ENCODE assay signal across 9 cellular contexts in the genomic region with DNA sequence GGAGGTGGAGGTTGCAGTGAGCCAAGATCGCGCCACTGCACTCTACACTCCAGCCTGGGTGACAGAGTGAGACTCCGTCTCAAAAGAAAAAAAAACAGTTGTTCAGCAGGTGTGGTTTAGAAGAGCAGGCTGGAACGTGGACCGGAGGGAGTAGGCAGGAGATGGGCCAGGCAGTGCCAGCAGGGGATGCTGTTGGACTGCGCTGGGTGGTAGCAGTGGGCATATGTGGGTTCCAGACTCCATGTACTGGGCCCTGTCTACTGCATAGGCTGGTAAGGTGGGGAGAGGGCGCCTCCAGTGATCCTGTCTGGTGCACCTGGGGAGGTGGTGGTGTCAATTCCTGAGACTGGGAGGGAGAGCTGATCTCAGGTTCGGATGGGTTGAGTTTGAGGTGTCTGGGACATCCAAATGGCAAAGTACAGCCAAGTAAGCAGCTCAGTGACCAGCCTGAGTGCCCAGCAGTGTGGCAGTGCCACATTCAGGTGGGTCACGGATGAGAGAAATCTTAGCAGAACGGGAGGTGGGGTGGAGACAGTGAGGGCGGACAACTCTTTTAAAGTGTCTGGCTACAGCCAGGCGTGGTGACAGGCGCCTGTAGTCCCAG. TPM values are rescaled to one million over a fixed set of nuclear protein-coding genes. Genes with fewer than 3 reads are reported as not detected.
DNase-seq lines count a peak whose midpoint lies in the region; ATAC-seq, FAIRE-seq and TF ChIP-seq lines count a peak whose summit lies in the region.
"Had no signal": no experiment of that assay in that cellular context is flagged by ENCODE, and none has a peak within 500 bp of the region (broad histone marks: within the 10 kb centered on the region; RNA-seq: fewer than 3 reads in every experiment).

No MANE protein-coding gene starts in this region.

- no peaks in the 10 kb centered on the region for H3K27me3 Mint-ChIP-seq in IgD-negative memory B cell

- peaks cover 1% of the 10 kb centered on the region for H3K36me3 Mint-ChIP-seq in IgD-negative memory B cell

- TF ChIP-seq POLR2A in transverse colon (IDR thresholded peaks at IDR 0.05), result no peak

- TF ChIP-seq EP300 in transverse colon (IDR thresholded peaks at IDR 0.05; ENCODE audit: low read depth), result no peak

- in situ Hi-C loops in transverse colon (cut with MboI; ENCODE audit: low pct_ligation_motif_present in 1 of 4, low pct_unique_long_range_greater_than_20kb in 1 of 4, low sequenced_read_pairs in 3 of 4), result loop anchor here in 1 of 4 donors (25.0 kb wide), 1 partner anchor 102 kb away; a partner anchor contains a TSS

- no peak for FAIRE-seq in D721Med (lab: Jason Lieb, UNC)

- H3K4me3 ChIP-seq in mucosa of descending colon (no peak overlapping the region), transverse colon (no peak overlapping the region)
- H3K4me3 ChIP-seq: skin epidermis had no signal

- peak; percentile 39 for TF ChIP-seq CTCF in D721Med (IDR thresholded peaks at IDR 0.05; ENCODE audit: insufficient read depth, missing control alignments)
- TF ChIP-seq CTCF in mucosa of descending colon (IDR thresholded peaks at IDR 0.05), result peak; percentile 10
- peak; percentile 16 to 33 (median 23) for TF ChIP-seq CTCF in transverse colon (IDR thresholded peaks at IDR 0.05)

- peaks cover 0 to 6% (median 5%) of the 10 kb centered on the region in 3 donors for H3K4me1 Mint-ChIP-seq in IgD-negative memory B cell

- WGBS in transverse colon (ENCODE audit: low coverage in 1 of 2), 2 donors, result 83 to 89% methylated on average over 2 to 13 of the region's 13 CpGs

- H3K4me3 Mint-ChIP-seq in IgD-negative memory B cell, result no peak overlapping the region

- no peaks in the 10 kb centered on the region for H3K36me3 ChIP-seq in mucosa of descending colon (ENCODE audit: low read depth)
- H3K36me3 ChIP-seq in transverse colon, result peaks cover 0 to 5% (median 0%) of the 10 kb centered on the region in 4 donors

- DNase-seq in D721Med (ENCODE audit: insufficient read length, low spot score), result no peak
- peak; percentile 60 for DNase-seq in dermis blood vessel endothelial cell
- DNase-seq in mucosa of descending colon, result peak in 2 of 3 donors; percentile 23 to 40
- no peak for DNase-seq in transverse colon
- DNase-seq in NCI-H2196 treated with DMSO at 0.1 percent for 48 hours (lab: John Stamatoyannopoulos, UW; ENCODE audit: unreplicated experiment), result no peak

- peak; percentile 71 to 75 for ATAC-seq in activated CD4-positive, CD25-positive, alpha-beta regulatory T cell treated with anti-CD3 and anti-CD28 coated beads, Interleukin-2, amount 50 U/mL, for 24 hours
- ATAC-seq in mucosa of descending colon (peak; percentile 72), HG03442 (IDR thresholded peaks at IDR 0.05; ENCODE audit: unreplicated experiment) (no peak)

- intact Hi-C loops in mucosa of descending colon (cut with DNase I, micrococcal nuclease) (no loop called here), transverse colon (cut with DNase I; ENCODE audit: low total_unique reads) (no loop called here)

- H3K27ac ChIP-seq in transverse colon, result no peak overlapping the region
- H3K27ac ChIP-seq: skin epidermis had no signal

- peak overlapping the region in 2 of 3 donors; percentile 52 to 76 for H3K27ac Mint-ChIP-seq in IgD-negative memory B cell

- H3K4me1 ChIP-seq in mucosa of descending colon (ENCODE audit: low read depth), result no peaks in the 10 kb centered on the region
- no peaks in the 10 kb centered on the region for H3K4me1 ChIP-seq in transverse colon

- no peaks in the 10 kb centered on the region for H3K9me3 ChIP-seq in mucosa of descending colon
- H3K9me3 ChIP-seq in transverse colon, result no peaks in the 10 kb centered on the region

- no peaks in the 10 kb centered on the region for H3K9me3 Mint-ChIP-seq in IgD-negative memory B cell

- no peaks in the 10 kb centered on the region for H3K27me3 ChIP-seq in transverse colon

RNA-seq across cellular contexts. Expression of a gene that starts 25.9 kb away (rescaled TPM):
- 22.2 TPM for polyA plus RNA-seq in IgD-negative memory B cell
- total RNA-seq in dermis blood vessel endothelial cell (9.4 and 14.6 TPM in 2 replicates), mucosa of descending colon (10 to 100 TPM; 25.4 to 48.8 (median 34.6) TPM), transverse colon (10 to 100 TPM; 15.0 to 61.3 (median 27.7) TPM)

RNA-seq across cellular contexts. Expression of a gene that starts 35.7 kb away (rescaled TPM):
- 24.7 TPM for polyA plus RNA-seq in IgD-negative memory B cell
- total RNA-seq in dermis blood vessel endothelial cell (59.2 and 65.9 TPM in 2 replicates), mucosa of descending colon (10 to 100 TPM; 36.6 to 39.9 (median 38.0) TPM), transverse colon (100 to 1,000 TPM in 1 of 4 donors, 10 to 100 TPM in 3; 57.1 to 103 (median 59.9) TPM)

RNA-seq across cellular contexts. Expression of a gene that starts 39.0 kb away (rescaled TPM):
- 71.2 TPM for polyA plus RNA-seq in IgD-negative memory B cell
- total RNA-seq in dermis blood vessel endothelial cell (158 and 231 TPM in 2 replicates), mucosa of descending colon (100 to 1,000 TPM in 2 of 3 donors, 10 to 100 TPM in 1; 98.6 to 140 (median 107) TPM), transverse colon (100 to 1,000 TPM in 2 of 4 donors, 10 to 100 TPM in 2; 24.7 to 141 (median 78.9) TPM)

RNA-seq across cellular contexts. Expression of a gene that starts 58.9 kb away (rescaled TPM):
- 60.9 TPM for polyA plus RNA-seq in IgD-negative memory B cell
- 131 and 167 TPM in 2 replicates for total RNA-seq in dermis blood vessel endothelial cell
- total RNA-seq in mucosa of descending colon, result 100 to 1,000 TPM in 2 of 3 donors, 10 to 100 TPM in 1; 94.5 to 124 (median 114) TPM
- 100 to 1,000 TPM in 2 of 4 donors, 10 to 100 TPM in 2; 68.1 to 119 (median 99.6) TPM for total RNA-seq in transverse colon

Comparison
In these comparisons a context has a peak if more than half of its experiments do, and no peak if none do; other contexts are left out.
1. DNase-seq: peak in dermis blood vessel endothelial cell (single experiment) and mucosa of descending colon (2 of 3); none in D721Med (single experiment), transverse colon (single experiment) and NCI-H2196 treated with DMSO at 0.1 percent for 48 hours (single experiment).
2. Peak in every context shown above with its lines, with median percentiles within 50 percentile points of each other: CTCF ChIP-seq.